23 cellular contexts compared by ENCODE assay signal in the genomic region with DNA sequence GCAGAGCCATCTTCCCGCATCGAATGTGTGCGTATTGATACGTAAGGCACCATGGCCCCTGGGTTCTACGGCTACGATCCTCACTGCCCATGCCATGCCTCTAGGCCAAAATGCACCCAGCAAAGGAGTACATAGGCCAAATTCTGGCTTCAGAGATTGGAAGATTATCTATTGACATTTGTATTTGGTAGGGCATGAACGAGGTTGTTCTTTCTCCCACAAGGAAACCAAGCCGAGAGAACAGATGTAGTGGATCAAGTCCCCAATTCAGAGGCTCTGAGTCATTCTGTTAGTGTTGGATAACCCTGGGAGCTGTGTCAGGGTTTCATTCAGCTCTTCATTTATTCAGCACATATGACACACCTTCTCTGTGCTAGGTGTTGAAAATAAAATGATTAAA. TPM values are rescaled to one million over a fixed set of nuclear protein-coding genes. Genes with fewer than 3 reads are reported as not detected.
DNase-seq lines count a peak whose midpoint lies in the region; ATAC-seq and TF ChIP-seq lines count a peak whose summit lies in the region.
"Had no signal": no experiment of that assay in that cellular context is flagged by ENCODE, and none has a peak within 500 bp of the region (broad histone marks: within the 10 kb centered on the region; RNA-seq: fewer than 3 reads in every experiment).

No MANE protein-coding gene starts in this region.

- H3K27ac ChIP-seq in osteoblast (ENCODE audit: low read depth, low read length) = no peak overlapping the region
- H3K27ac ChIP-seq: BLaER1 treated with 17β-estradiol and CSF1 and Interleukin-3, amounts not matched to agents 10 nM and 100 nM; foreskin keratinocyte; neutrophil had no signal

- peak; percentile 53 for DNase-seq in GM04503 (ENCODE audit: low read depth)
- DNase-seq in T-helper 17 cell = no peak
- DNase-seq in fibroblast of pulmonary artery (ENCODE audit: low read depth) = peak; percentile 60
- peak; percentile 89 for DNase-seq in osteoblast (ENCODE audit: insufficient read length, low spot score, missing footprints)
- DNase-seq in NCI-H82 treated with DMSO at 0.1 percent for 48 hours (lab: John Stamatoyannopoulos, UW; ENCODE audit: unreplicated experiment) = no peak
- no peak for DNase-seq in NCI-H2227 (lab: John Stamatoyannopoulos, UW; ENCODE audit: unreplicated experiment)
- DNase-seq in SK-N-DZ (ENCODE audit: low spot score) = no peak
- DNase-seq in chondrocyte (ENCODE audit: low spot score) = no peak
- DNase-seq: activated effector memory CD4-positive, alpha-beta T cell treated with Interleukin-2 at 50 U/mL for 16 hours; anterior cingulate cortex; DMS79 treated with DMSO at 0.1 percent for 48 hours; NCI-H1092 treated with DMSO at 0.1 percent for 48 hours; NCI-H2227 treated with DMSO at 0.1 percent for 48 hours; sigmoid colon had no signal

- H3K27me3 Mint-ChIP-seq in T-helper 17 cell (peaks cover 21% of the 10 kb centered on the region), chondrocyte (ENCODE audit: low read depth) (peaks cover 50% of the 10 kb centered on the region)

- H3K4me3 ChIP-seq in fibroblast of pulmonary artery (replicated peaks; ENCODE audit: low read depth, low read length) (no peak overlapping the region), osteoblast (ENCODE audit: insufficient read depth, low read length) (no peak overlapping the region)
- H3K4me3 ChIP-seq: BLaER1 treated with 17β-estradiol and CSF1 and Interleukin-3, amounts not matched to agents 10 nM and 100 nM; sigmoid colon had no signal

- no peak overlapping the region for H2AFZ ChIP-seq in osteoblast (ENCODE audit: low read length)

- H3K27ac Mint-ChIP-seq in T-helper 17 cell (no peak overlapping the region), chondrocyte (ENCODE audit: unreplicated experiment) (no peak overlapping the region)
- H3K27ac Mint-ChIP-seq: stimulated activated memory B cell treated with anti-CD40 and anti-IgM and Interleukin-4, amounts not matched to agents 10 μg/mL and 1 μg/mL and 100 μg/mL, for 72 hours had no signal

- H3K79me2 ChIP-seq in osteoblast (ENCODE audit: insufficient read depth, low read length) = no peaks in the 10 kb centered on the region

- peaks cover 6% of the 10 kb centered on the region for H3K27me3 ChIP-seq in osteoblast (ENCODE audit: insufficient read depth, low read length)
- H3K27me3 ChIP-seq: foreskin keratinocyte, sigmoid colon had no signal

- H4K20me1 ChIP-seq in osteoblast (ENCODE audit: insufficient read depth, low read length) = no peaks in the 10 kb centered on the region
- H4K20me1 ChIP-seq: BLaER1 treated with 17β-estradiol and CSF1 and Interleukin-3, amounts not matched to agents 10 nM and 100 nM had no signal

- H3K36me3 Mint-ChIP-seq in T-helper 17 cell (ENCODE audit: low read depth) (peaks cover 2% of the 10 kb centered on the region), chondrocyte (ENCODE audit: low read depth) (no peaks in the 10 kb centered on the region)
- H3K36me3 Mint-ChIP-seq: stimulated activated memory B cell treated with anti-CD40 and anti-IgM and Interleukin-4, amounts not matched to agents 10 μg/mL and 1 μg/mL and 100 μg/mL, for 72 hours had no signal

- ATAC-seq in T-helper 17 cell = no peak
- ATAC-seq: foreskin keratinocyte; HCT116; stimulated activated memory B cell treated with anti-CD40 and anti-IgM and Interleukin-4, amounts not matched to agents 10 μg/mL and 1 μg/mL and 100 μg/mL, for 72 hours had no signal

- no peaks in the 10 kb centered on the region for H3K36me3 ChIP-seq in osteoblast (ENCODE audit: insufficient read depth, low read length)
- H3K36me3 ChIP-seq: BLaER1 treated with 17β-estradiol and CSF1 and Interleukin-3, amounts not matched to agents 10 nM and 100 nM; neutrophil; sigmoid colon had no signal

- H3K4me2 ChIP-seq in osteoblast (ENCODE audit: insufficient read depth, low read length) = no peak overlapping the region
- H3K4me2 ChIP-seq: BLaER1 treated with 17β-estradiol and CSF1 and Interleukin-3, amounts not matched to agents 10 nM and 100 nM had no signal

- H3K9me3 ChIP-seq in T-helper 17 cell (ENCODE audit: control insufficient read depth, low read length, poor library complexity, severe bottlenecking) (no peaks in the 10 kb centered on the region), osteoblast (ENCODE audit: low read depth, low read length) (no peaks in the 10 kb centered on the region)
- H3K9me3 ChIP-seq: BLaER1 treated with 17β-estradiol and CSF1 and Interleukin-3, amounts not matched to agents 10 nM and 100 nM; neutrophil; sigmoid colon had no signal

- H3K4me1 ChIP-seq in osteoblast (ENCODE audit: insufficient read depth, low read length) = peaks cover 13% of the 10 kb centered on the region

- no peaks in the 10 kb centered on the region for H3K9me3 Mint-ChIP-seq in chondrocyte (ENCODE audit: low read depth)
- H3K9me3 Mint-ChIP-seq: IgD-negative memory B cell; stimulated activated memory B cell treated with anti-CD40 and anti-IgM and Interleukin-4, amounts not matched to agents 10 μg/mL and 1 μg/mL and 100 μg/mL, for 72 hours had no signal

- peak overlapping the region; percentile 66 for H3K4me3 Mint-ChIP-seq in T-helper 17 cell
- H3K4me3 Mint-ChIP-seq in chondrocyte (ENCODE audit: unreplicated experiment) = no peak overlapping the region
- H3K4me3 Mint-ChIP-seq: stimulated activated memory B cell treated with anti-CD40 and anti-IgM and Interleukin-4, amounts not matched to agents 10 μg/mL and 1 μg/mL and 100 μg/mL, for 72 hours had no signal

- H3K4me1 Mint-ChIP-seq in T-helper 17 cell (peaks cover 2% of the 10 kb centered on the region), chondrocyte (ENCODE audit: low read depth) (no peaks in the 10 kb centered on the region)

- TF ChIP-seq CTCF in fibroblast of pulmonary artery (IDR thresholded peaks at IDR 0.05; ENCODE audit: low read length, missing control alignments) (no peak), osteoblast (IDR thresholded peaks at IDR 0.05; ENCODE audit: extremely low read depth, low read depth, low read length) (no peak), chondrocyte (IDR thresholded peaks at IDR 0.05) (no peak)

RNA-seq across cellular contexts. Expression of a gene that starts 36.5 kb away (rescaled TPM):
- total RNA-seq in T-helper 17 cell (not detected), osteoblast (not detected in 2 replicates), chondrocyte (not detected in 3 replicates)
- polyA plus RNA-seq in SK-N-DZ (2014; cell fraction: cytosol; rRNA removed) = not detected in 2 replicates
- not detected in 2 replicates for polyA plus RNA-seq in SK-N-DZ (2014; cell fraction: nucleus; rRNA removed)
- total RNA-seq: dermis microvascular lymphatic vessel endothelial cell, foreskin keratinocyte, OCI-LY7, urinary bladder had no signal
- polyA plus RNA-seq: foreskin keratinocyte, IgD-negative memory B cell, urinary bladder had no signal

RNA-seq across cellular contexts. Expression of a gene that starts 50.6 kb away (rescaled TPM):
- total RNA-seq in T-helper 17 cell = 10 to 100 TPM in 1 of 2 donors, 1 to 10 TPM in 1; 4.5 to 18.8 TPM
- total RNA-seq in osteoblast = 2.1 and 3.3 TPM in 2 replicates
- polyA plus RNA-seq in SK-N-DZ (2014; cell fraction: cytosol; rRNA removed) = 0.09 TPM in 1 of 2 replicates, not detected in the other
- 0.85 TPM in 1 of 2 replicates, not detected in the other for polyA plus RNA-seq in SK-N-DZ (2014; cell fraction: nucleus; rRNA removed)
- total RNA-seq in chondrocyte = 0.72 TPM in 2 of 3 replicates, not detected in the other
- total RNA-seq: OCI-LY7 had no signal

Comparison
In these comparisons a context has a peak if more than half of its experiments do, and no peak if none do; other contexts are left out.
1. DNase-seq: peak in GM04503 (single experiment), fibroblast of pulmonary artery (single experiment) and osteoblast (single experiment); none in T-helper 17 cell (0 of 3), NCI-H82 treated with DMSO at 0.1 percent for 48 hours (single experiment), NCI-H2227 (single experiment), SK-N-DZ (single experiment) and chondrocyte (single experiment).